ENCODE assay signal across 29 cellular contexts in genomic region chr20:20687319-20687718, GRCh38.
"Had no signal": no experiment of that assay in that cellular context is flagged by ENCODE, and none has a peak within 500 bp of the region (broad histone marks: within the 10 kb centered on the region; RNA-seq: fewer than 3 reads in every experiment).

No MANE protein-coding gene starts in this region.

- H3K9me3 ChIP-seq: body of pancreas, esophagus squamous epithelium, gastroesophageal sphincter had no signal

- DNase-seq: activated CD4-positive, alpha-beta T cell treated with anti-CD3 and anti-CD28 coated beads for 1 hour; activated CD4-positive, alpha-beta T cell treated with anti-CD3 and anti-CD28 coated beads for 4 hours; activated CD4-positive, alpha-beta T cell treated with anti-CD3 and anti-CD28 coated beads, Interleukin-2, amount 10 ng/mL, durations not matched to agents 7 days and 5 days; activated CD4-positive, alpha-beta T cell treated with anti-CD3 and anti-CD28 coated beads, Interleukin-2, amount 50 U/mL, for 4 hours; activated CD8-positive, alpha-beta memory T cell treated with anti-CD3 and anti-CD28 coated beads for 24 hours; activated CD8-positive, alpha-beta T cell treated with anti-CD3 and anti-CD28 coated beads for 36 hours; activated effector memory CD4-positive, alpha-beta T cell treated with Interleukin-2 at 50 U/mL for 16 hours; activated gamma-delta T cell treated with Interleukin-2 at 50 U/mL for 16 hours; activated naive CD4-positive, alpha-beta T cell treated with anti-CD3 and anti-CD28 coated beads, Interleukin-2, amount 50 U/mL, for 16 hours; activated naive CD4-positive, alpha-beta T cell treated with Interleukin-2 at 50 U/mL for 16 hours; activated T-cell treated with anti-CD3 and anti-CD28 coated beads, Interleukin-2, amount 50 U/mL, for 4 hours; amniotic stem cell; anterior cingulate cortex; body of pancreas; caudate nucleus; cortex of kidney; dermis blood vessel endothelial cell; effector CD4-positive, alpha-beta T cell; effector memory CD8-positive, alpha-beta T cell; erythroblast; esophagus squamous epithelium; foreskin melanocyte; T-helper 1 cell; T-helper 17 cell had no signal

- H3K4me3 ChIP-seq: body of pancreas, esophagus squamous epithelium, gastroesophageal sphincter had no signal

- H3K27ac ChIP-seq: body of pancreas, esophagus squamous epithelium, gastroesophageal sphincter had no signal

- FAIRE-seq: astrocyte, colon had no signal

- H3K27me3 ChIP-seq: body of pancreas, esophagus squamous epithelium, gastroesophageal sphincter had no signal

- H3K36me3 ChIP-seq: esophagus squamous epithelium, gastroesophageal sphincter had no signal

- ATAC-seq: activated CD8-positive, alpha-beta T cell treated with anti-CD3 and anti-CD28 coated beads for 36 hours; activated T-cell treated with anti-CD3 and anti-CD28 coated beads, Interleukin-2, amount 50 U/mL, for 4 hours; activated T-helper 17 cell treated with anti-CD3 and anti-CD28 coated beads, Interleukin-2, amount 50 U/mL, for 72 hours; body of pancreas; effector memory CD8-positive, alpha-beta T cell; gastroesophageal sphincter; T-helper 17 cell; WTC11 had no signal
